Comparison of ENCODE assay signal across 8 cellular contexts in the genomic region with DNA sequence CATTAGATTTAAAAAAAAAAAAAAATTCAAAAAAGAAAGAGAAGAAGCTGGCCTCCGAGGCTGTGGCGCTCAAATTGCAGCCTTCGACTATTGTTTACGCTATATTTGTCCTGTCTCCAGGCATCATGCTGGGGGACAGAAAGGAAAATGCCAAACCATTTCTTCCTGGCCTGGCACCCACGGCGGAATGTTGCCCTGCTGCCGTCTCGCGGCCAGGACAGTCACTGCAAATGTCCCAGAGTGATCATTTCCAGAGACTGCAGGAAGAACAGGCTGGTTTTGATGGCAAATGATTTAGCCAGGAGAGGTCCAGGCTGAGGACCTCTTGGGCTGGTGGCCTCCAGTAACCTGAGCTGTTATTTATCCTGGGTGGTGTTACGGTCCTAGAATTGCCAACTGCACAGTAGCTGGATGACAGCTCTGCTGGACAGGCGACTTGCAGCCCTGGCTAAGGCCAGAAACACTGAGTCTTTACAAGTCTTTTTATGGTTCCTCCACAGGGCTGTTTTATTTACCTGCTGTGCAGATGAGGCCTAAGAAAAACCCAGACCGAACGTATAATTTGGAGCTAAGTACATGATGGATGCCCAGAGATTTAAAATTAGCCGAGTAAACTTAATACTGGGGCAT. TPM values are rescaled to one million over a fixed set of nuclear protein-coding genes. Genes with fewer than 3 reads are reported as not detected.
DNase-seq lines count a peak whose midpoint lies in the region; ATAC-seq and TF ChIP-seq lines count a peak whose summit lies in the region.
"Had no signal": no experiment of that assay in that cellular context is flagged by ENCODE, and none has a peak within 500 bp of the region (broad histone marks: within the 10 kb centered on the region; RNA-seq: fewer than 3 reads in every experiment).

No MANE protein-coding gene starts in this region.

- no peak for ATAC-seq in HG02884 (IDR thresholded peaks at IDR 0.05; ENCODE audit: unreplicated experiment)

- intact Hi-C loops in testis (cut with DNase I; ENCODE audit: low total_unique reads), result no loop called here

- in situ Hi-C loops in T47D (cut with HindIII; ENCODE audit: low pct_unique_long_range_greater_than_20kb, low sequenced_read_pairs), result no loop called here

- H3K36me3 ChIP-seq in testis (ENCODE audit: low read depth, missing control alignments), result no peaks in the 10 kb centered on the region

- DNase-seq in T47D (ENCODE audit: low read depth in 1 of 2, low spot score in 1 of 2), result peak; percentile 58 to 63
- peak; percentile 25 for DNase-seq in kidney tubule cell (ENCODE audit: low spot score)
- DNase-seq in testis, result peak; percentile 42
- no peak for DNase-seq in germinal center (ENCODE audit: low spot score)
- no peak for DNase-seq in EL

- H3K9me3 ChIP-seq in testis, result no peaks in the 10 kb centered on the region

- no peak overlapping the region for H3K27ac ChIP-seq in testis

- no peaks in the 10 kb centered on the region for H3K27me3 ChIP-seq in testis

- TF ChIP-seq CTCF in testis (IDR thresholded peaks at IDR 0.05), result peak in 2 of 3 experiments; percentile 43 to 45

- WGBS in testis, 2 donors, result 41 to 44% methylated on average over 12 to 14 of the region's 14 CpGs

- no peak for TF ChIP-seq POLR2A in testis (IDR thresholded peaks at IDR 0.05)

- peaks cover 1% of the 10 kb centered on the region for H3K4me1 ChIP-seq in testis

- TF ChIP-seq RAD21 in Ishikawa (IDR thresholded peaks at IDR 0.05; ENCODE audit: low read depth), result peak; percentile 36; the same call in 1 of the 2 replicates

- no peak overlapping the region for H3K4me3 ChIP-seq in testis
- H3K4me3 ChIP-seq: skin epidermis had no signal

- no peak for TF ChIP-seq EP300 in Ishikawa (IDR thresholded peaks at IDR 0.05; ENCODE audit: borderline replicate concordance)

TF ChIP-seq in Ishikawa, 13 proteins besides CTCF, POLR2A, EP300 and RAD21:
- TF ChIP-seq, protein P1, sequence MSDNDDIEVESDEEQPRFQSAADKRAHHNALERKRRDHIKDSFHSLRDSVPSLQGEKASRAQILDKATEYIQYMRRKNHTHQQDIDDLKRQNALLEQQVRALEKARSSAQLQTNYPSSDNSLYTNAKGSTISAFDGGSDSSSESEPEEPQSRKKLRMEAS (IDR thresholded peaks at IDR 0.05), result no peak

RNA-seq across cellular contexts. Expression of gene LRRC38, which starts 30.2 kb away (rescaled TPM):
- total RNA-seq in testis, result 1 to 10 TPM in 1 of 2 donors, under 1 TPM in 1; 0.79 to 1.6 TPM
- 0.91 TPM for polyA plus RNA-seq in testis (ENCODE audit: insufficient read depth, low read depth, low replicate concordance)

RNA-seq across cellular contexts. Expression of gene PDPN, which starts 39.6 kb away (rescaled TPM):
- 1 to 10 TPM; 6.5 to 8.7 TPM for total RNA-seq in testis
- 14.3 TPM for polyA plus RNA-seq in testis (ENCODE audit: insufficient read depth, low read depth, low replicate concordance)

Comparison
In these comparisons a context has a peak if more than half of its experiments do, and no peak if none do; other contexts are left out.
1. DNase-seq: peak in T47D (2 of 2), kidney tubule cell (single experiment) and testis (single experiment); none in germinal center (single experiment) and EL (single experiment).